ENCODE assay signal across 1 cellular context in genomic region chr2:9313443-9313842, GRCh38.
TF ChIP-seq lines count a peak whose summit lies in the region.

No MANE protein-coding gene starts in this region.

TF ChIP-seq in K562, 482 proteins besides CTCF, POLR2A, EP300 and RAD21 (continued from another document and continues in another):
- TF ChIP-seq CHD7 (IDR thresholded peaks at IDR 0.05; ENCODE audit: low read depth, low read length): no peak
- no peak for TF ChIP-seq ZNF778 (CRISPR knock-in tag; IDR thresholded peaks at IDR 0.05)
- no peak for TF ChIP-seq ZFX (CRISPR knock-in tag; IDR thresholded peaks at IDR 0.05)
- TF ChIP-seq ETV6 (IDR thresholded peaks at IDR 0.05; ENCODE audit: borderline replicate concordance in 1 of 2, low read depth in 2 of 2, low read length in 1 of 2): no peak
- no peak for TF ChIP-seq ETV6 (CRISPR knock-in tag; IDR thresholded peaks at IDR 0.05; ENCODE audit: borderline replicate concordance)
- TF ChIP-seq NRF1 (conservative IDR thresholded peaks at IDR 0.05 in 1 of 2, IDR thresholded peaks at IDR 0.05 in 1 of 2): peak; percentile 68 to 73
- TF ChIP-seq ZNF347 (CRISPR knock-in tag; IDR thresholded peaks at IDR 0.05; ENCODE audit: low read depth): no peak
- TF ChIP-seq FUS (optimal IDR thresholded peaks at IDR 0.05; ENCODE audit: low read depth, low read length): no peak
- TF ChIP-seq BHLHE40 (IDR thresholded peaks at IDR 0.05; ENCODE audit: low read length): peak; percentile 99
- TF ChIP-seq ESRRB (CRISPR knock-in tag; IDR thresholded peaks at IDR 0.05; ENCODE audit: borderline replicate concordance): no peak
- no peak for TF ChIP-seq E2F3 (CRISPR knock-in tag; IDR thresholded peaks at IDR 0.05)
- no peak for TF ChIP-seq KLF13 (tag; IDR thresholded peaks at IDR 0.05; ENCODE audit: borderline replicate concordance, low read depth)
- TF ChIP-seq KAT8 (IDR thresholded peaks at IDR 0.05; ENCODE audit: low read depth): no peak
- TF ChIP-seq ZNF239 (CRISPR knock-in tag; IDR thresholded peaks at IDR 0.05): no peak
- no peak for TF ChIP-seq ZBTB2 (IDR thresholded peaks at IDR 0.05)
- TF ChIP-seq CBFA2T3 (IDR thresholded peaks at IDR 0.05): peak; percentile 80
- no peak for TF ChIP-seq ELK3 (CRISPR knock-in tag; IDR thresholded peaks at IDR 0.05)
- no peak for TF ChIP-seq ZNF384 (IDR thresholded peaks at IDR 0.05; ENCODE audit: low read depth, low read length)
- TF ChIP-seq CCNT2 (IDR thresholded peaks at IDR 0.05; ENCODE audit: borderline replicate concordance, extremely low read depth, insufficient read length, low read depth, low read length): no peak
- TF ChIP-seq ESRRA (IDR thresholded peaks at IDR 0.05; ENCODE audit: borderline replicate concordance, low read depth): peak; percentile 75; the same call in 1 of the 2 replicates
- TF ChIP-seq ZHX1 (conservative IDR thresholded peaks at IDR 0.05; ENCODE audit: low read length): no peak
- no peak for TF ChIP-seq ZNF140 (CRISPR knock-in tag; IDR thresholded peaks at IDR 0.05)
- no peak for TF ChIP-seq ZFP36 (IDR thresholded peaks at IDR 0.05; ENCODE audit: low read depth, low read length, partially characterized antibody)
- TF ChIP-seq TEAD4 (IDR thresholded peaks at IDR 0.05; ENCODE audit: low read length): peak; percentile 52; the same call in 1 of the 2 replicates
- no peak for TF ChIP-seq TEAD4 (CRISPR knock-in tag; IDR thresholded peaks at IDR 0.05; ENCODE audit: borderline replicate concordance)
- no peak for TF ChIP-seq CHAMP1 (IDR thresholded peaks at IDR 0.05)
- no peak for TF ChIP-seq ZNF277 (CRISPR knock-in tag; IDR thresholded peaks at IDR 0.05; ENCODE audit: borderline replicate concordance)
- TF ChIP-seq TAF1 (IDR thresholded peaks at IDR 0.05; ENCODE audit: control insufficient read depth, extremely low read depth, insufficient read depth, low read length, severe bottlenecking): no peak
- TF ChIP-seq POLR2AphosphoS5 (IDR thresholded peaks at IDR 0.05; ENCODE audit: control insufficient read depth, insufficient read depth, low read depth, low read length): 0 out of 2 replicates have a peak, but pooled peaks have one; percentile 20
- no peak for TF ChIP-seq ADNP (tag; IDR thresholded peaks at IDR 0.05)
- TF ChIP-seq ATF2 (CRISPR knock-in tag; IDR thresholded peaks at IDR 0.05): no peak
- no peak for TF ChIP-seq SRSF1 (IDR thresholded peaks at IDR 0.05; ENCODE audit: low read depth, low read length)
- TF ChIP-seq FIP1L1 (IDR thresholded peaks at IDR 0.05; ENCODE audit: low read depth, low read length, poor library complexity, severe bottlenecking): no peak
